Comparison of ENCODE assay signal across 1 cellular context in genomic region chr10:114271779-114272167, GRCh38.
A peak's percentile ranks its signal among the peaks of the same experiment; 100 is the strongest.
TF ChIP-seq lines count a peak whose summit lies in the region.

No MANE protein-coding gene starts in this region.

TF ChIP-seq in HEK293, 187 proteins besides CTCF, POLR2A, EP300 and RAD21 (continued from another document):
- TF ChIP-seq, protein P1, sequence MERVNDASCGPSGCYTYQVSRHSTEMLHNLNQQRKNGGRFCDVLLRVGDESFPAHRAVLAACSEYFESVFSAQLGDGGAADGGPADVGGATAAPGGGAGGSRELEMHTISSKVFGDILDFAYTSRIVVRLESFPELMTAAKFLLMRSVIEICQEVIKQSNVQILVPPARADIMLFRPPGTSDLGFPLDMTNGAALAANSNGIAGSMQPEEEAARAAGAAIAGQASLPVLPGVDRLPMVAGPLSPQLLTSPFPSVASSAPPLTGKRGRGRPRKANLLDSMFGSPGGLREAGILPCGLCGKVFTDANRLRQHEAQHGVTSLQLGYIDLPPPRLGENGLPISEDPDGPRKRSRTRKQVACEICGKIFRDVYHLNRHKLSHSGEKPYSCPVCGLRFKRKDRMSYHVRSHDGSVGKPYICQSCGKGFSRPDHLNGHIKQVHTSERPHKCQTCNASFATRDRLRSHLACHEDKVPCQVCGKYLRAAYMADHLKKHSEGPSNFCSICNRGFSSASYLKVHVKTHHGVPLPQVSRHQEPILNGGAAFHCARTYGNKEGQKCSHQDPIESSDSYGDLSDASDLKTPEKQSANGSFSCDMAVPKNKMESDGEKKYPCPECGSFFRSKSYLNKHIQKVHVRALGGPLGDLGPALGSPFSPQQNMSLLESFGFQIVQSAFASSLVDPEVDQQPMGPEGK (tag by site-specific recombination; IDR thresholded peaks at IDR 0.05): no peak
- TF ChIP-seq, protein P2, sequence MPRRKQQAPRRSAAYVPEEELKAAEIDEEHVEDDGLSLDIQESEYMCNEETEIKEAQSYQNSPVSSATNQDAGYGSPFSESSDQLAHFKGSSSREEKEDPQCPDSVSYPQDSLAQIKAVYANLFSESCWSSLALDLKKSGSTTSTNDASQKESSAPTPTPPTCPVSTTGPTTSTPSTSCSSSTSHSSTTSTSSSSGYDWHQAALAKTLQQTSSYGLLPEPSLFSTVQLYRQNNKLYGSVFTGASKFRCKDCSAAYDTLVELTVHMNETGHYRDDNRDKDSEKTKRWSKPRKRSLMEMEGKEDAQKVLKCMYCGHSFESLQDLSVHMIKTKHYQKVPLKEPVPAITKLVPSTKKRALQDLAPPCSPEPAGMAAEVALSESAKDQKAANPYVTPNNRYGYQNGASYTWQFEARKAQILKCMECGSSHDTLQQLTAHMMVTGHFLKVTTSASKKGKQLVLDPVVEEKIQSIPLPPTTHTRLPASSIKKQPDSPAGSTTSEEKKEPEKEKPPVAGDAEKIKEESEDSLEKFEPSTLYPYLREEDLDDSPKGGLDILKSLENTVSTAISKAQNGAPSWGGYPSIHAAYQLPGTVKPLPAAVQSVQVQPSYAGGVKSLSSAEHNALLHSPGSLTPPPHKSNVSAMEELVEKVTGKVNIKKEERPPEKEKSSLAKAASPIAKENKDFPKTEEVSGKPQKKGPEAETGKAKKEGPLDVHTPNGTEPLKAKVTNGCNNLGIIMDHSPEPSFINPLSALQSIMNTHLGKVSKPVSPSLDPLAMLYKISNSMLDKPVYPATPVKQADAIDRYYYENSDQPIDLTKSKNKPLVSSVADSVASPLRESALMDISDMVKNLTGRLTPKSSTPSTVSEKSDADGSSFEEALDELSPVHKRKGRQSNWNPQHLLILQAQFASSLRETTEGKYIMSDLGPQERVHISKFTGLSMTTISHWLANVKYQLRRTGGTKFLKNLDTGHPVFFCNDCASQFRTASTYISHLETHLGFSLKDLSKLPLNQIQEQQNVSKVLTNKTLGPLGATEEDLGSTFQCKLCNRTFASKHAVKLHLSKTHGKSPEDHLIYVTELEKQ (tag by site-specific recombination; IDR thresholded peaks at IDR 0.05; ENCODE audit: borderline replicate concordance): no peak
- no peak for TF ChIP-seq ZSCAN16 (tag by site-specific recombination; IDR thresholded peaks at IDR 0.05)
- TF ChIP-seq ZNF112 (tag by site-specific recombination; IDR thresholded peaks at IDR 0.05): no peak
- TF ChIP-seq, protein P3, sequence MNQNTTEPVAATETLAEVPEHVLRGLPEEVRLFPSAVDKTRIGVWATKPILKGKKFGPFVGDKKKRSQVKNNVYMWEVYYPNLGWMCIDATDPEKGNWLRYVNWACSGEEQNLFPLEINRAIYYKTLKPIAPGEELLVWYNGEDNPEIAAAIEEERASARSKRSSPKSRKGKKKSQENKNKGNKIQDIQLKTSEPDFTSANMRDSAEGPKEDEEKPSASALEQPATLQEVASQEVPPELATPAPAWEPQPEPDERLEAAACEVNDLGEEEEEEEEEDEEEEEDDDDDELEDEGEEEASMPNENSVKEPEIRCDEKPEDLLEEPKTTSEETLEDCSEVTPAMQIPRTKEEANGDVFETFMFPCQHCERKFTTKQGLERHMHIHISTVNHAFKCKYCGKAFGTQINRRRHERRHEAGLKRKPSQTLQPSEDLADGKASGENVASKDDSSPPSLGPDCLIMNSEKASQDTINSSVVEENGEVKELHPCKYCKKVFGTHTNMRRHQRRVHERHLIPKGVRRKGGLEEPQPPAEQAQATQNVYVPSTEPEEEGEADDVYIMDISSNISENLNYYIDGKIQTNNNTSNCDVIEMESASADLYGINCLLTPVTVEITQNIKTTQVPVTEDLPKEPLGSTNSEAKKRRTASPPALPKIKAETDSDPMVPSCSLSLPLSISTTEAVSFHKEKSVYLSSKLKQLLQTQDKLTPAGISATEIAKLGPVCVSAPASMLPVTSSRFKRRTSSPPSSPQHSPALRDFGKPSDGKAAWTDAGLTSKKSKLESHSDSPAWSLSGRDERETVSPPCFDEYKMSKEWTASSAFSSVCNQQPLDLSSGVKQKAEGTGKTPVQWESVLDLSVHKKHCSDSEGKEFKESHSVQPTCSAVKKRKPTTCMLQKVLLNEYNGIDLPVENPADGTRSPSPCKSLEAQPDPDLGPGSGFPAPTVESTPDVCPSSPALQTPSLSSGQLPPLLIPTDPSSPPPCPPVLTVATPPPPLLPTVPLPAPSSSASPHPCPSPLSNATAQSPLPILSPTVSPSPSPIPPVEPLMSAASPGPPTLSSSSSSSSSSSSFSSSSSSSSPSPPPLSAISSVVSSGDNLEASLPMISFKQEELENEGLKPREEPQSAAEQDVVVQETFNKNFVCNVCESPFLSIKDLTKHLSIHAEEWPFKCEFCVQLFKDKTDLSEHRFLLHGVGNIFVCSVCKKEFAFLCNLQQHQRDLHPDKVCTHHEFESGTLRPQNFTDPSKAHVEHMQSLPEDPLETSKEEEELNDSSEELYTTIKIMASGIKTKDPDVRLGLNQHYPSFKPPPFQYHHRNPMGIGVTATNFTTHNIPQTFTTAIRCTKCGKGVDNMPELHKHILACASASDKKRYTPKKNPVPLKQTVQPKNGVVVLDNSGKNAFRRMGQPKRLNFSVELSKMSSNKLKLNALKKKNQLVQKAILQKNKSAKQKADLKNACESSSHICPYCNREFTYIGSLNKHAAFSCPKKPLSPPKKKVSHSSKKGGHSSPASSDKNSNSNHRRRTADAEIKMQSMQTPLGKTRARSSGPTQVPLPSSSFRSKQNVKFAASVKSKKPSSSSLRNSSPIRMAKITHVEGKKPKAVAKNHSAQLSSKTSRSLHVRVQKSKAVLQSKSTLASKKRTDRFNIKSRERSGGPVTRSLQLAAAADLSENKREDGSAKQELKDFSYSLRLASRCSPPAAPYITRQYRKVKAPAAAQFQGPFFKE (tag by site-specific recombination; IDR thresholded peaks at IDR 0.05; ENCODE audit: borderline replicate concordance): no peak
- TF ChIP-seq, protein P4, sequence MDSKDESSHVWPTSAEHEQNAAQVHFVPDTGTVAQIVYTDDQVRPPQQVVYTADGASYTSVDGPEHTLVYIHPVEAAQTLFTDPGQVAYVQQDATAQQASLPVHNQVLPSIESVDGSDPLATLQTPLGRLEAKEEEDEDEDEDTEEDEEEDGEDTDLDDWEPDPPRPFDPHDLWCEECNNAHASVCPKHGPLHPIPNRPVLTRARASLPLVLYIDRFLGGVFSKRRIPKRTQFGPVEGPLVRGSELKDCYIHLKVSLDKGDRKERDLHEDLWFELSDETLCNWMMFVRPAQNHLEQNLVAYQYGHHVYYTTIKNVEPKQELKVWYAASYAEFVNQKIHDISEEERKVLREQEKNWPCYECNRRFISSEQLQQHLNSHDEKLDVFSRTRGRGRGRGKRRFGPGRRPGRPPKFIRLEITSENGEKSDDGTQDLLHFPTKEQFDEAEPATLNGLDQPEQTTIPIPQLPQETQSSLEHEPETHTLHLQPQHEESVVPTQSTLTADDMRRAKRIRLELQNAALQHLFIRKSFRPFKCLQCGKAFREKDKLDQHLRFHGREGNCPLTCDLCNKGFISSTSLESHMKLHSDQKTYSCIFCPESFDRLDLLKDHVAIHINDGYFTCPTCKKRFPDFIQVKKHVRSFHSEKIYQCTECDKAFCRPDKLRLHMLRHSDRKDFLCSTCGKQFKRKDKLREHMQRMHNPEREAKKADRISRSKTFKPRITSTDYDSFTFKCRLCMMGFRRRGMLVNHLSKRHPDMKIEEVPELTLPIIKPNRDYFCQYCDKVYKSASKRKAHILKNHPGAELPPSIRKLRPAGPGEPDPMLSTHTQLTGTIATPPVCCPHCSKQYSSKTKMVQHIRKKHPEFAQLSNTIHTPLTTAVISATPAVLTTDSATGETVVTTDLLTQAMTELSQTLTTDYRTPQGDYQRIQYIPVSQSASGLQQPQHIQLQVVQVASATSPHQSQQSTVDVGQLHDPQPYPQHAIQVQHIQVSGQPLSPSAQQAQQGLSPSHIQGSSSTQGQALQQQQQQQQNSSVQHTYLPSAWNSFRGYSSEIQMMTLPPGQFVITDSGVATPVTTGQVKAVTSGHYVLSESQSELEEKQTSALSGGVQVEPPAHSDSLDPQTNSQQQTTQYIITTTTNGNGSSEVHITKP (tag by site-specific recombination; IDR thresholded peaks at IDR 0.05): peak; percentile 33
- no peak for TF ChIP-seq ZNF426 (tag by site-specific recombination; IDR thresholded peaks at IDR 0.05)
- no peak for TF ChIP-seq ZNF549 (tag by site-specific recombination; IDR thresholded peaks at IDR 0.05)
- TF ChIP-seq PRDM1 (tag by site-specific recombination; IDR thresholded peaks at IDR 0.05): no peak
- TF ChIP-seq ZNF837 (tag by site-specific recombination; IDR thresholded peaks at IDR 0.05): no peak
- no peak for TF ChIP-seq ZNF433 (tag by site-specific recombination; IDR thresholded peaks at IDR 0.05; ENCODE audit: low read depth)
- TF ChIP-seq ZNF391 (tag by site-specific recombination; IDR thresholded peaks at IDR 0.05; ENCODE audit: borderline replicate concordance, low read depth): no peak
- no peak for TF ChIP-seq ZNF776 (tag by site-specific recombination; IDR thresholded peaks at IDR 0.05; ENCODE audit: borderline replicate concordance)
- TF ChIP-seq ZNF660 (tag by site-specific recombination; IDR thresholded peaks at IDR 0.05): 0 out of 2 replicates have a peak, but pooled peaks have one; percentile 52
- no peak for TF ChIP-seq HOXA7 (CRISPR knock-in tag; IDR thresholded peaks at IDR 0.05; ENCODE audit: borderline replicate concordance)
- TF ChIP-seq SCRT2 (tag by site-specific recombination; IDR thresholded peaks at IDR 0.05): peak; percentile 89
